In genomic region chr16:78484509-78485058, GRCh38 we compare ENCODE assay signal across 8 cellular contexts.
"Had no signal": no experiment of that assay in that cellular context is flagged by ENCODE, and none has a peak within 500 bp of the region (broad histone marks: within the 10 kb centered on the region; RNA-seq: fewer than 3 reads in every experiment).

No MANE protein-coding gene starts in this region.

- H3K4me3 ChIP-seq: GM23338, K562 had no signal

- H3K4me3 Mint-ChIP-seq: GM23338, H9 had no signal

- DNase-seq: H9, HCEC 1CT, IMR-90 had no signal

- FAIRE-seq: H1, H54, K562 had no signal

- H2AFZ ChIP-seq: GM23338 had no signal

- H3K27ac Mint-ChIP-seq: GM23338, H9 had no signal

- H3K4me2 ChIP-seq: GM23338 had no signal

- H3K9me3 Mint-ChIP-seq: GM23338, H9 had no signal

- ATAC-seq: GM23338, K562 had no signal

- H3K27ac ChIP-seq: HL-60 had no signal
